19 cellular contexts compared by ENCODE assay signal in genomic region chr1:151106891-151107290, GRCh38. TPM values are rescaled to one million over a fixed set of nuclear protein-coding genes. Genes with fewer than 3 reads are reported as not detected.
DNase-seq lines count a peak whose midpoint lies in the region; ATAC-seq, FAIRE-seq and TF ChIP-seq lines count a peak whose summit lies in the region.
"Had no signal": no experiment of that assay in that cellular context is flagged by ENCODE, and none has a peak within 500 bp of the region (broad histone marks: within the 10 kb centered on the region; RNA-seq: fewer than 3 reads in every experiment).

No MANE protein-coding gene starts in this region.

- H3K27me3 Mint-ChIP-seq in activated T-helper 1 cell treated with anti-CD3 and anti-CD28 coated beads, Interleukin-12 subunit alpha, Interleukin-12 subunit beta, Interleukin-2, Interleukin-4 antibody, amounts not matched to agents 30 ng/mL and 10 ng/mL and 1 ng/mL, durations not matched to agents 14 hours and 24 hours and 36 hours (ENCODE audit: insufficient read depth) = no peaks in the 10 kb centered on the region
- H3K27me3 Mint-ChIP-seq: CD4-positive, alpha-beta memory T cell; IgD-negative memory B cell; naive B cell had no signal

- H3K79me2 ChIP-seq in osteoblast (ENCODE audit: insufficient read depth, low read length) = no peaks in the 10 kb centered on the region

- H3K4me2 ChIP-seq in osteoblast (ENCODE audit: insufficient read depth, low read length) = peak overlapping the region; percentile 16

- no peak for TF ChIP-seq CTCF in osteoblast (IDR thresholded peaks at IDR 0.05; ENCODE audit: extremely low read depth, low read depth, low read length)

- no peak for FAIRE-seq in RCC 7860 (lab: Jason Lieb, UNC)
- FAIRE-seq: GM19239 had no signal

- ATAC-seq in esophagus mucosa = peak; percentile 26
- ATAC-seq: activated CD4-positive, CD25-positive, alpha-beta regulatory T cell treated with anti-CD3 and anti-CD28 coated beads, Interleukin-2, amount 50 U/mL, for 24 hours; activated naive CD4-positive, alpha-beta T cell treated with anti-CD3 and anti-CD28 coated beads, Interleukin-2, amount 50 U/mL, for 72 hours; left ventricle myocardium superior had no signal

- peaks cover 3% of the 10 kb centered on the region for H3K36me3 Mint-ChIP-seq in activated T-helper 1 cell treated with anti-CD3 and anti-CD28 coated beads, Interleukin-12 subunit alpha, Interleukin-12 subunit beta, Interleukin-2, Interleukin-4 antibody, amounts not matched to agents 30 ng/mL and 10 ng/mL and 1 ng/mL, durations not matched to agents 14 hours and 24 hours and 36 hours (ENCODE audit: low read depth)
- H3K36me3 Mint-ChIP-seq: activated naive CD4-positive, alpha-beta T cell treated with anti-CD3 and anti-CD28 coated beads, Interleukin-2, amount 50 U/mL, for 72 hours had no signal

- no peak overlapping the region for H2AFZ ChIP-seq in osteoblast (ENCODE audit: low read length)

- H3K9me3 ChIP-seq in osteoblast (ENCODE audit: low read depth, low read length) = no peaks in the 10 kb centered on the region
- H3K9me3 ChIP-seq: tibial nerve had no signal

- no peak overlapping the region for H3K27ac ChIP-seq in osteoblast (ENCODE audit: low read depth, low read length)
- H3K27ac ChIP-seq: epithelial cell of prostate, tibial nerve had no signal

- no peaks in the 10 kb centered on the region for H3K4me1 Mint-ChIP-seq in activated T-helper 1 cell treated with anti-CD3 and anti-CD28 coated beads, Interleukin-12 subunit alpha, Interleukin-12 subunit beta, Interleukin-2, Interleukin-4 antibody, amounts not matched to agents 30 ng/mL and 10 ng/mL and 1 ng/mL, durations not matched to agents 14 hours and 24 hours and 36 hours (ENCODE audit: low read depth)
- H3K4me1 Mint-ChIP-seq: CD4-positive, alpha-beta memory T cell; IgD-negative memory B cell; naive B cell had no signal

- H3K4me3 ChIP-seq in osteoblast (ENCODE audit: insufficient read depth, low read length) = no peak overlapping the region
- H3K4me3 ChIP-seq: tibial nerve had no signal

- H3K27me3 ChIP-seq in osteoblast (ENCODE audit: insufficient read depth, low read length) = no peaks in the 10 kb centered on the region
- H3K27me3 ChIP-seq: tibial nerve had no signal

- intact Hi-C loops in activated T-helper 1 cell treated with anti-CD3 and anti-CD28 coated beads, Interleukin-12 subunit alpha, Interleukin-12 subunit beta, Interleukin-2, Interleukin-4 antibody, amounts not matched to agents 30 ng/mL and 10 ng/mL and 1 ng/mL, durations not matched to agents 14 hours and 24 hours and 36 hours (cut with micrococcal nuclease) = no loop called here

- H3K36me3 ChIP-seq in osteoblast (ENCODE audit: insufficient read depth, low read length) = no peaks in the 10 kb centered on the region

- H3K9me3 Mint-ChIP-seq in activated T-helper 1 cell treated with anti-CD3 and anti-CD28 coated beads, Interleukin-12 subunit alpha, Interleukin-12 subunit beta, Interleukin-2, Interleukin-4 antibody, amounts not matched to agents 30 ng/mL and 10 ng/mL and 1 ng/mL, durations not matched to agents 14 hours and 24 hours and 36 hours = no peaks in the 10 kb centered on the region
- H3K9me3 Mint-ChIP-seq: activated naive CD4-positive, alpha-beta T cell treated with anti-CD3 and anti-CD28 coated beads, Interleukin-2, amount 50 U/mL, for 72 hours; CD4-positive, alpha-beta memory T cell; IgD-negative memory B cell; naive B cell had no signal

- peak; percentile 73 for DNase-seq in HCEC 1CT
- peak; percentile 48 for DNase-seq in RCC 7860 (ENCODE audit: low spot score)
- peak; percentile 81 for DNase-seq in osteoblast (ENCODE audit: insufficient read length, low spot score, missing footprints)
- DNase-seq in NCI-H187 (lab: John Stamatoyannopoulos, UW) = no peak
- no peak for DNase-seq in activated T-helper 1 cell treated with anti-CD3 and anti-CD28 coated beads, Interleukin-12 subunit alpha, Interleukin-12 subunit beta, Interleukin-2, Interleukin-4 antibody, amounts not matched to agents 30 ng/mL and 10 ng/mL and 1 ng/mL, durations not matched to agents 14 hours and 24 hours and 36 hours (ENCODE audit: low spot score)
- no peak for DNase-seq in DMS79 (lab: John Stamatoyannopoulos, UW)
- DNase-seq: CD4-positive, alpha-beta memory T cell; cerebellar nuclear complex; left ventricle myocardium superior; naive B cell; NCI-H524 treated with DMSO at 0.1 percent for 48 hours; T-helper 1 cell had no signal

- H3K4me3 Mint-ChIP-seq in activated T-helper 1 cell treated with anti-CD3 and anti-CD28 coated beads, Interleukin-12 subunit alpha, Interleukin-12 subunit beta, Interleukin-2, Interleukin-4 antibody, amounts not matched to agents 30 ng/mL and 10 ng/mL and 1 ng/mL, durations not matched to agents 14 hours and 24 hours and 36 hours = no peak overlapping the region
- H3K4me3 Mint-ChIP-seq: CD4-positive, alpha-beta memory T cell; IgD-negative memory B cell; naive B cell had no signal

- H3K27ac Mint-ChIP-seq in activated T-helper 1 cell treated with anti-CD3 and anti-CD28 coated beads, Interleukin-12 subunit alpha, Interleukin-12 subunit beta, Interleukin-2, Interleukin-4 antibody, amounts not matched to agents 30 ng/mL and 10 ng/mL and 1 ng/mL, durations not matched to agents 14 hours and 24 hours and 36 hours = no peak overlapping the region
- H3K27ac Mint-ChIP-seq: activated naive CD4-positive, alpha-beta T cell treated with anti-CD3 and anti-CD28 coated beads, Interleukin-2, amount 50 U/mL, for 72 hours; IgD-negative memory B cell had no signal

- peaks cover 7% of the 10 kb centered on the region for H3K4me1 ChIP-seq in osteoblast (ENCODE audit: insufficient read depth, low read length)
- H3K4me1 ChIP-seq: tibial nerve had no signal

- no peaks in the 10 kb centered on the region for H4K20me1 ChIP-seq in osteoblast (ENCODE audit: insufficient read depth, low read length)

RNA-seq across cellular contexts. Expression of gene GABPB2, which starts 36.3 kb away (rescaled TPM):
- total RNA-seq in esophagus mucosa (10.6 TPM), osteoblast (15.6 and 16.3 TPM in 2 replicates)
- 19.4 and 21.5 TPM in 2 replicates for total RNA-seq in activated T-helper 1 cell treated with anti-CD3 and anti-CD28 coated beads, Interleukin-12 subunit alpha, Interleukin-12 subunit beta, Interleukin-2, Interleukin-4 antibody, amounts not matched to agents 30 ng/mL and 10 ng/mL and 1 ng/mL, durations not matched to agents 14 hours and 24 hours and 36 hours

RNA-seq across cellular contexts. Expression of gene SEMA6C, which starts 39.5 kb away (rescaled TPM):
- 0.88 TPM for total RNA-seq in esophagus mucosa
- total RNA-seq in osteoblast = 1.5 and 2.2 TPM in 2 replicates
- total RNA-seq in activated T-helper 1 cell treated with anti-CD3 and anti-CD28 coated beads, Interleukin-12 subunit alpha, Interleukin-12 subunit beta, Interleukin-2, Interleukin-4 antibody, amounts not matched to agents 30 ng/mL and 10 ng/mL and 1 ng/mL, durations not matched to agents 14 hours and 24 hours and 36 hours = 3.6 and 4.3 TPM in 2 replicates

RNA-seq across cellular contexts. Expression of gene MLLT11, which starts 46.7 kb away (rescaled TPM):
- 0.80 TPM for total RNA-seq in esophagus mucosa
- 1.4 and 1.8 TPM in 2 replicates for total RNA-seq in osteoblast
- 3.5 and 3.7 TPM in 2 replicates for total RNA-seq in activated T-helper 1 cell treated with anti-CD3 and anti-CD28 coated beads, Interleukin-12 subunit alpha, Interleukin-12 subunit beta, Interleukin-2, Interleukin-4 antibody, amounts not matched to agents 30 ng/mL and 10 ng/mL and 1 ng/mL, durations not matched to agents 14 hours and 24 hours and 36 hours

RNA-seq across cellular contexts. Expression of gene CDC42SE1, which starts 47.5 kb away (rescaled TPM):
- total RNA-seq in esophagus mucosa = 118 TPM
- 44.8 and 49.6 TPM in 2 replicates for total RNA-seq in osteoblast
- 216 and 219 TPM in 2 replicates for total RNA-seq in activated T-helper 1 cell treated with anti-CD3 and anti-CD28 coated beads, Interleukin-12 subunit alpha, Interleukin-12 subunit beta, Interleukin-2, Interleukin-4 antibody, amounts not matched to agents 30 ng/mL and 10 ng/mL and 1 ng/mL, durations not matched to agents 14 hours and 24 hours and 36 hours

RNA-seq across cellular contexts. Expression of gene TNFAIP8L2, which starts 49.6 kb away (rescaled TPM):
- not detected for total RNA-seq in esophagus mucosa
- total RNA-seq in osteoblast = not detected in 2 replicates
- 38.0 and 38.5 TPM in 2 replicates for total RNA-seq in activated T-helper 1 cell treated with anti-CD3 and anti-CD28 coated beads, Interleukin-12 subunit alpha, Interleukin-12 subunit beta, Interleukin-2, Interleukin-4 antibody, amounts not matched to agents 30 ng/mL and 10 ng/mL and 1 ng/mL, durations not matched to agents 14 hours and 24 hours and 36 hours

Comparison
In these comparisons a context has a peak if more than half of its experiments do, and no peak if none do; other contexts are left out.
1. DNase-seq: peak in HCEC 1CT (single experiment), RCC 7860 (single experiment) and osteoblast (single experiment); none in NCI-H187 (0 of 2), activated T-helper 1 cell treated with anti-CD3 and anti-CD28 coated beads, Interleukin-12 subunit alpha, Interleukin-12 subunit beta, Interleukin-2, Interleukin-4 antibody, amounts not matched to agents 30 ng/mL and 10 ng/mL and 1 ng/mL, durations not matched to agents 14 hours and 24 hours and 36 hours (single experiment) and DMS79 (single experiment).